In the genomic region with DNA sequence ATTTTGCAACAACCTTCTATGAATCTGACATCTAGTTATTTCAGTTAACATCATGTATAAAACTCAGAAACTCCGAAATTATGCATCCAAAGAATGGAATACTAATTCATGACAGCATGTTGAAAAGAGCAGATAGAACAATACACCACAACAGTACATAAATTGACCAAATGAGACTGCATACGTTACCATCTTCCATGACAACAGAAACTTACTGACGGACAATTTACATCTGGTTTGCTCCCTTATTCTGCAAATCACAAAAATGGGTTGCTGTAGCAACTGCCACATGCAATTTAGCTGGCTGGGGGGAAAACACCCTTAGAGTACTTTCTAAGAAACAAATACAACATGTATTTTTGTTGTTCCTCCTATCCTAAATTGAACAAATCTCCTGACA, we compare ENCODE assay signal across 26 cellular contexts. TPM values are rescaled to one million over a fixed set of nuclear protein-coding genes. Genes with fewer than 3 reads are reported as not detected.
DNase-seq lines count a peak whose midpoint lies in the region; ATAC-seq and TF ChIP-seq lines count a peak whose summit lies in the region.
"Had no signal": no experiment of that assay in that cellular context is flagged by ENCODE, and none has a peak within 500 bp of the region (broad histone marks: within the 10 kb centered on the region; RNA-seq: fewer than 3 reads in every experiment).

No MANE protein-coding gene starts in this region.

- no peak overlapping the region for H3K27ac ChIP-seq in GM23338 (ENCODE audit: low read depth)
- H3K27ac ChIP-seq in tibial nerve, result no peak overlapping the region
- no peak overlapping the region for H3K27ac ChIP-seq in aorta (ENCODE audit: low read depth in 1 of 2, low read length in 2 of 2)
- H3K27ac ChIP-seq: BLaER1 treated with 17β-estradiol and CSF1 and Interleukin-3, amounts not matched to agents 10 nM and 100 nM; SJSA1 had no signal

- TF ChIP-seq CTCF in GM23338 (conservative IDR thresholded peaks at IDR 0.05; ENCODE audit: low read depth in 2 of 2) (no peak), tibial nerve (IDR thresholded peaks at IDR 0.05) (no peak), natural killer cell (IDR thresholded peaks at IDR 0.05) (no peak)

- H2AFZ ChIP-seq in GM23338, result no peak overlapping the region

- H3K9me2 ChIP-seq in GM23338 (ENCODE audit: insufficient read depth), result no peaks in the 10 kb centered on the region

- DNase-seq in activated naive CD8-positive, alpha-beta T cell treated with anti-CD3 and anti-CD28 coated beads, Interleukin-2, amount 50 U/mL, for 24 hours, result no peak
- DNase-seq in GM23338 (ENCODE audit: low spot score) (no peak), tibial nerve (ENCODE audit: low spot score in 2 of 2) (no peak), aorta (no peak), natural killer cell (no peak)
- DNase-seq in activated naive CD8-positive, alpha-beta T cell treated with anti-CD3 and anti-CD28 coated beads, Interleukin-2, amount 10 ng/mL, durations not matched to agents 7 days and 5 days, result no peak
- DNase-seq: CD8-positive, alpha-beta memory T cell; DMS79 treated with DMSO at 0.1 percent for 48 hours; GF-D8; Karpas-422; NCI-H1092 treated with DMSO at 0.1 percent for 48 hours; NCI-H1436; NCI-H187; NCI-H2081 treated with DMSO at 0.1 percent for 48 hours; NCI-H2171; NCI-H226; NCI-H510A; NCI-H69; Right ventricle myocardium superior; RPMI8226 had no signal

- H3K27me3 ChIP-seq in GM23338 (ENCODE audit: insufficient read depth) (no peaks in the 10 kb centered on the region), tibial nerve (no peaks in the 10 kb centered on the region), aorta (ENCODE audit: control insufficient read depth in 1 of 2, insufficient read depth in 2 of 2, low read length in 1 of 2) (no peaks in the 10 kb centered on the region)
- H3K27me3 ChIP-seq: BLaER1 treated with 17β-estradiol and CSF1 and Interleukin-3, amounts not matched to agents 10 nM and 100 nM; SJSA1 had no signal

- POLR2A ChIA-PET in activated naive CD8-positive, alpha-beta T cell treated with anti-CD3 and anti-CD28 coated beads, Interleukin-2, amount 10 ng/mL, durations not matched to agents 7 days and 5 days (lab: Charles Lee), result interaction anchor here (0.6 kb wide), 1 partner anchor 14 kb away, joined by 3 read pairs; the partner anchor contains the start of gene LRRN3

- no peaks in the 10 kb centered on the region for H3K79me2 ChIP-seq in GM23338 (replicated peaks; ENCODE audit: insufficient read depth)

- H3K9me3 Mint-ChIP-seq in activated naive CD8-positive, alpha-beta T cell (ENCODE audit: low read depth), result no peaks in the 10 kb centered on the region
- no peaks in the 10 kb centered on the region for H3K9me3 Mint-ChIP-seq in activated naive CD8-positive, alpha-beta T cell treated with anti-CD3 and anti-CD28 coated beads, Interleukin-2, amount 50 U/mL, for 24 hours
- H3K9me3 Mint-ChIP-seq in GM23338, result no peaks in the 10 kb centered on the region
- H3K9me3 Mint-ChIP-seq in activated naive CD8-positive, alpha-beta T cell treated with anti-CD3 and anti-CD28 coated beads, Interleukin-2, amount 10 ng/mL, durations not matched to agents 7 days and 5 days, result no peaks in the 10 kb centered on the region
- peaks cover 2 to 3% of the 10 kb centered on the region in 2 donors for H3K9me3 Mint-ChIP-seq in natural killer cell
- H3K9me3 Mint-ChIP-seq: CD8-positive, alpha-beta memory T cell had no signal

- H3F3A ChIP-seq in GM23338 (replicated peaks; ENCODE audit: low read depth), result no peaks in the 10 kb centered on the region

- H3K36me3 ChIP-seq in GM23338 (ENCODE audit: insufficient read depth), result no peaks in the 10 kb centered on the region
- H3K36me3 ChIP-seq in tibial nerve, result no peaks in the 10 kb centered on the region
- no peaks in the 10 kb centered on the region for H3K36me3 ChIP-seq in aorta (ENCODE audit: control insufficient read depth in 1 of 2, insufficient read depth in 2 of 2, low read length in 1 of 2)
- H3K36me3 ChIP-seq: BLaER1 treated with 17β-estradiol and CSF1 and Interleukin-3, amounts not matched to agents 10 nM and 100 nM; SJSA1 had no signal

- WGBS in tibial nerve, 2 donors, result 88 to 89% methylated on average over 3 of the region's 3 CpGs
- 94 to 97% methylated on average over 3 of the region's 3 CpGs for WGBS in aorta, 2 donors

- peak overlapping the region; percentile 22 for H3K4me2 ChIP-seq in GM23338

- H3K27me3 Mint-ChIP-seq in activated naive CD8-positive, alpha-beta T cell, result no peaks in the 10 kb centered on the region
- no peaks in the 10 kb centered on the region for H3K27me3 Mint-ChIP-seq in activated naive CD8-positive, alpha-beta T cell treated with anti-CD3 and anti-CD28 coated beads, Interleukin-2, amount 50 U/mL, for 24 hours
- H3K27me3 Mint-ChIP-seq in GM23338 (ENCODE audit: insufficient read depth, low read depth, poor library complexity) (no peaks in the 10 kb centered on the region), natural killer cell (ENCODE audit: low read depth in 2 of 2) (no peaks in the 10 kb centered on the region)
- no peaks in the 10 kb centered on the region for H3K27me3 Mint-ChIP-seq in activated naive CD8-positive, alpha-beta T cell treated with anti-CD3 and anti-CD28 coated beads, Interleukin-2, amount 10 ng/mL, durations not matched to agents 7 days and 5 days
- H3K27me3 Mint-ChIP-seq: CD8-positive, alpha-beta memory T cell had no signal

- H3K9me3 ChIP-seq in tibial nerve (no peaks in the 10 kb centered on the region), aorta (ENCODE audit: control insufficient read depth, low read length) (no peaks in the 10 kb centered on the region)
- H3K9me3 ChIP-seq: BLaER1 treated with 17β-estradiol and CSF1 and Interleukin-3, amounts not matched to agents 10 nM and 100 nM; SJSA1 had no signal

- peaks cover 85% of the 10 kb centered on the region for H3K4me1 Mint-ChIP-seq in activated naive CD8-positive, alpha-beta T cell (ENCODE audit: low read depth)
- H3K4me1 Mint-ChIP-seq in activated naive CD8-positive, alpha-beta T cell treated with anti-CD3 and anti-CD28 coated beads, Interleukin-2, amount 50 U/mL, for 24 hours, result peaks cover 80% of the 10 kb centered on the region
- H3K4me1 Mint-ChIP-seq in GM23338 (peaks cover 33% of the 10 kb centered on the region), natural killer cell (no peaks in the 10 kb centered on the region)
- peaks cover 70% of the 10 kb centered on the region for H3K4me1 Mint-ChIP-seq in activated naive CD8-positive, alpha-beta T cell treated with anti-CD3 and anti-CD28 coated beads, Interleukin-2, amount 10 ng/mL, durations not matched to agents 7 days and 5 days

- no peak overlapping the region for H3K4me3 Mint-ChIP-seq in activated naive CD8-positive, alpha-beta T cell
- H3K4me3 Mint-ChIP-seq in activated naive CD8-positive, alpha-beta T cell treated with anti-CD3 and anti-CD28 coated beads, Interleukin-2, amount 50 U/mL, for 24 hours, result no peak overlapping the region
- H3K4me3 Mint-ChIP-seq in GM23338, result no peak overlapping the region
- H3K4me3 Mint-ChIP-seq in activated naive CD8-positive, alpha-beta T cell treated with anti-CD3 and anti-CD28 coated beads, Interleukin-2, amount 10 ng/mL, durations not matched to agents 7 days and 5 days, result peak overlapping the region; percentile 40
- no peak overlapping the region for H3K4me3 Mint-ChIP-seq in natural killer cell
- H3K4me3 Mint-ChIP-seq: CD8-positive, alpha-beta memory T cell had no signal

- ATAC-seq in activated naive CD8-positive, alpha-beta T cell treated with anti-CD3 and anti-CD28 coated beads, Interleukin-2, amount 50 U/mL, for 24 hours, result no peak
- ATAC-seq in GM23338 (no peak), aorta (ENCODE audit: low FRiP score) (no peak), natural killer cell (no peak)
- ATAC-seq in activated naive CD8-positive, alpha-beta T cell treated with anti-CD3 and anti-CD28 coated beads, Interleukin-2, amount 10 ng/mL, durations not matched to agents 7 days and 5 days (ENCODE audit: low read depth), result no peak
- ATAC-seq: HCT116, HepG2 had no signal

- TF ChIP-seq POLR2A in tibial nerve (IDR thresholded peaks at IDR 0.05), result no peak

- H3K4me1 ChIP-seq in GM23338 (ENCODE audit: insufficient read depth), result peaks cover 26% of the 10 kb centered on the region
- peaks cover 0 to 43% (median 9%) of the 10 kb centered on the region in 4 donors for H3K4me1 ChIP-seq in tibial nerve
- no peaks in the 10 kb centered on the region for H3K4me1 ChIP-seq in aorta (ENCODE audit: control insufficient read depth in 1 of 2, insufficient read depth in 2 of 2, low read length in 2 of 2)
- H3K4me1 ChIP-seq: SJSA1 had no signal

- 0 out of 2 replicates have a peak overlapping the region, but pooled peaks have one; percentile 4 for H3K4me3 ChIP-seq in GM23338
- no peak overlapping the region for H3K4me3 ChIP-seq in tibial nerve
- H3K4me3 ChIP-seq in aorta (ENCODE audit: low read length in 2 of 2), result no peak overlapping the region
- H3K4me3 ChIP-seq: BLaER1 treated with 17β-estradiol and CSF1 and Interleukin-3, amounts not matched to agents 10 nM and 100 nM; SJSA1 had no signal

- H4K20me1 ChIP-seq in GM23338 (replicated peaks; ENCODE audit: insufficient read depth), result no peaks in the 10 kb centered on the region
- H4K20me1 ChIP-seq: BLaER1 treated with 17β-estradiol and CSF1 and Interleukin-3, amounts not matched to agents 10 nM and 100 nM had no signal

- H3K27ac Mint-ChIP-seq in activated naive CD8-positive, alpha-beta T cell, result peak overlapping the region; percentile 88
- no peak overlapping the region for H3K27ac Mint-ChIP-seq in activated naive CD8-positive, alpha-beta T cell treated with anti-CD3 and anti-CD28 coated beads, Interleukin-2, amount 50 U/mL, for 24 hours
- H3K27ac Mint-ChIP-seq in GM23338, result peak overlapping the region; percentile 22; the same call in 1 of the 2 replicates
- no peak overlapping the region for H3K27ac Mint-ChIP-seq in activated naive CD8-positive, alpha-beta T cell treated with anti-CD3 and anti-CD28 coated beads, Interleukin-2, amount 10 ng/mL, durations not matched to agents 7 days and 5 days
- no peak overlapping the region for H3K27ac Mint-ChIP-seq in natural killer cell

- H3K36me3 Mint-ChIP-seq in activated naive CD8-positive, alpha-beta T cell, result peaks cover 30% of the 10 kb centered on the region
- peaks cover 74% of the 10 kb centered on the region for H3K36me3 Mint-ChIP-seq in activated naive CD8-positive, alpha-beta T cell treated with anti-CD3 and anti-CD28 coated beads, Interleukin-2, amount 50 U/mL, for 24 hours (ENCODE audit: low read depth)
- H3K36me3 Mint-ChIP-seq in GM23338 (ENCODE audit: low read depth), result no peaks in the 10 kb centered on the region
- peaks cover 72% of the 10 kb centered on the region for H3K36me3 Mint-ChIP-seq in activated naive CD8-positive, alpha-beta T cell treated with anti-CD3 and anti-CD28 coated beads, Interleukin-2, amount 10 ng/mL, durations not matched to agents 7 days and 5 days
- H3K36me3 Mint-ChIP-seq in natural killer cell, result no peaks in the 10 kb centered on the region

- no peak for TF ChIP-seq EP300 in tibial nerve (IDR thresholded peaks at IDR 0.05)

- intact Hi-C loops in aorta (cut with DNase I) (loop anchor here in 1 of 2 donors (10.0 kb wide), 1 partner anchor 630 kb away; no protein-coding TSS in a partner anchor), natural killer cell (cut with micrococcal nuclease) (no loop called here)

RNA-seq across cellular contexts. Expression of gene LRRN3, which starts 14.3 kb away (rescaled TPM):
- total RNA-seq in GM23338 (2014; rRNA removed; shearing (Covaris generic)), result 0.23 TPM in 1 of 2 replicates, not detected in the other
- polyA plus RNA-seq in GM23338 (2016; fragmentation: Nextera tagmentation; extraction: Ambion mirVana), result 0.31 and 0.40 TPM in 2 replicates
- 100 to 1,000 TPM; 187 to 193 TPM for total RNA-seq in activated naive CD8-positive, alpha-beta T cell treated with anti-CD3 and anti-CD28 coated beads, Interleukin-2, amount 10 ng/mL, durations not matched to agents 7 days and 5 days
- 1 to 10 TPM; 1.8 to 6.5 (median 3.8) TPM for total RNA-seq in tibial nerve
- under 1 TPM; 0.51 to 0.62 TPM for total RNA-seq in aorta
- 1 to 10 TPM in 1 of 2 donors, not detected in 1; 5.1 TPM for polyA plus RNA-seq in aorta
- total RNA-seq in natural killer cell, result under 1 TPM in 2 of 3 donors, not detected in 1; 0.27 to 0.90 TPM
- total RNA-seq: HT1080, SJSA1 had no signal
- polyA plus RNA-seq: HepG2 had no signal

Comparison
In these comparisons a context has a peak if more than half of its experiments do, and no peak if none do; other contexts are left out.
1. H3K27ac Mint-ChIP-seq: peak in activated naive CD8-positive, alpha-beta T cell (single experiment) and GM23338 (single experiment); none in activated naive CD8-positive, alpha-beta T cell treated with anti-CD3 and anti-CD28 coated beads, Interleukin-2, amount 50 U/mL, for 24 hours (single experiment), activated naive CD8-positive, alpha-beta T cell treated with anti-CD3 and anti-CD28 coated beads, Interleukin-2, amount 10 ng/mL, durations not matched to agents 7 days and 5 days (single experiment) and natural killer cell (0 of 2).
2. RNA of gene LRRN3, which starts 14.3 kb away (total RNA-seq): 187 to 193 TPM in activated naive CD8-positive, alpha-beta T cell treated with anti-CD3 and anti-CD28 coated beads, Interleukin-2, amount 10 ng/mL, durations not matched to agents 7 days and 5 days; 1.8 to 6.5 TPM in tibial nerve, 0.51 to 0.62 TPM in aorta, 0.27 to 0.90 TPM in natural killer cell and 0.23 TPM in GM23338; every median in the first group is over 10 times any median in the second.